7 cellular contexts compared by ENCODE assay signal in genomic region chr5:95806687-95807086, GRCh38.
"Had no signal": no experiment of that assay in that cellular context is flagged by ENCODE, and none has a peak within 500 bp of the region (broad histone marks: within the 10 kb centered on the region; RNA-seq: fewer than 3 reads in every experiment).

No MANE protein-coding gene starts in this region.

- H3K9me3 ChIP-seq: HAP-1 had no signal

- H3K36me3 ChIP-seq: HAP-1 had no signal

- ATAC-seq: HCT116, K562 had no signal

- H3K4me3 ChIP-seq: GM23248, HAP-1, K562 had no signal

- H3K27ac ChIP-seq: GM23248 had no signal

- DNase-seq: GM23248, GOT3, H7, IMR-90 had no signal
